Comparison of ENCODE assay signal across 8 cellular contexts in genomic region chr9:77841739-77842386, GRCh38.
DNase-seq lines count a peak whose midpoint lies in the region; ATAC-seq and TF ChIP-seq lines count a peak whose summit lies in the region.

No MANE protein-coding gene starts in this region.

- H3K4me3 Mint-ChIP-seq in progenitor cell of endocrine pancreas (ENCODE audit: low read depth): no peak overlapping the region

- WGBS in heart right ventricle, 2 donors: 85 to 86% methylated on average over 3 of the region's 3 CpGs

- ATAC-seq in heart right ventricle (no peak), Right ventricle myocardium superior (ENCODE audit: poor library complexity) (no peak), HG03432 (IDR thresholded peaks at IDR 0.05; ENCODE audit: unreplicated experiment) (peak; percentile 91), HG03571 (IDR thresholded peaks at IDR 0.05; ENCODE audit: unreplicated experiment) (no peak)

- peaks cover 0 to 61% (median 26%) of the 10 kb centered on the region in 9 donors for H3K4me1 ChIP-seq in heart right ventricle

- no peaks in the 10 kb centered on the region for H3K27me3 Mint-ChIP-seq in progenitor cell of endocrine pancreas

- TF ChIP-seq CTCF in heart right ventricle (IDR thresholded peaks at IDR 0.05): peak in 6 of 9 donors; percentile 17 to 54 (median 30)
- TF ChIP-seq CTCF in astrocyte of the cerebellum (IDR thresholded peaks at IDR 0.05; ENCODE audit: low read depth, low read length, missing control alignments): peak; percentile 47
- no peak for TF ChIP-seq CTCF in progenitor cell of endocrine pancreas (IDR thresholded peaks at IDR 0.05; ENCODE audit: unreplicated experiment)

- no peaks in the 10 kb centered on the region for H3K9me3 ChIP-seq in heart right ventricle

- in situ Hi-C loops in astrocyte of the cerebellum (cut with HindIII; ENCODE audit: low sequenced_read_pairs): no loop called here

- no peaks in the 10 kb centered on the region for H3K36me3 Mint-ChIP-seq in progenitor cell of endocrine pancreas (ENCODE audit: insufficient read depth)

- DNase-seq in heart right ventricle (no peak), Right ventricle myocardium superior (no peak), astrocyte of the cerebellum (ENCODE audit: low read depth) (no peak), progenitor cell of endocrine pancreas (ENCODE audit: low spot score, unreplicated experiment) (no peak), Ammon's horn (ENCODE audit: low spot score) (no peak)
- DNase-seq in activated CD4-positive, CD25-positive, alpha-beta regulatory T cell treated with anti-CD3 and anti-CD28 coated beads, Interleukin-2, amount 50 U/mL, for 72 hours: no peak

- peak overlapping the region; percentile 33 for H3K27ac Mint-ChIP-seq in progenitor cell of endocrine pancreas

- H3K27me3 ChIP-seq in heart right ventricle: no peaks in the 10 kb centered on the region

- peaks cover 25% of the 10 kb centered on the region for H3K4me1 Mint-ChIP-seq in progenitor cell of endocrine pancreas (ENCODE audit: low read depth)

- H3K4me3 ChIP-seq in heart right ventricle (no peak overlapping the region), astrocyte of the cerebellum (ENCODE audit: low read depth, low read length) (no peak overlapping the region)

- H3K9me3 Mint-ChIP-seq in progenitor cell of endocrine pancreas (ENCODE audit: low read depth): no peaks in the 10 kb centered on the region

- intact Hi-C loops in heart right ventricle (cut with DNase I) (loop anchor here in 3 of 10 donors (5.0 to 10.0 kb wide), 2 partner anchors 190 to 193 kb away; partner anchors contain the start of gene GNAQ (in 3 of the 3)), Right ventricle myocardium superior (cut with DNase I) (no loop called here)

- H3K27ac ChIP-seq in heart right ventricle: no peak overlapping the region

- H3K36me3 ChIP-seq in heart right ventricle: no peaks in the 10 kb centered on the region
